ENCODE assay signal across 8 cellular contexts in the genomic region with DNA sequence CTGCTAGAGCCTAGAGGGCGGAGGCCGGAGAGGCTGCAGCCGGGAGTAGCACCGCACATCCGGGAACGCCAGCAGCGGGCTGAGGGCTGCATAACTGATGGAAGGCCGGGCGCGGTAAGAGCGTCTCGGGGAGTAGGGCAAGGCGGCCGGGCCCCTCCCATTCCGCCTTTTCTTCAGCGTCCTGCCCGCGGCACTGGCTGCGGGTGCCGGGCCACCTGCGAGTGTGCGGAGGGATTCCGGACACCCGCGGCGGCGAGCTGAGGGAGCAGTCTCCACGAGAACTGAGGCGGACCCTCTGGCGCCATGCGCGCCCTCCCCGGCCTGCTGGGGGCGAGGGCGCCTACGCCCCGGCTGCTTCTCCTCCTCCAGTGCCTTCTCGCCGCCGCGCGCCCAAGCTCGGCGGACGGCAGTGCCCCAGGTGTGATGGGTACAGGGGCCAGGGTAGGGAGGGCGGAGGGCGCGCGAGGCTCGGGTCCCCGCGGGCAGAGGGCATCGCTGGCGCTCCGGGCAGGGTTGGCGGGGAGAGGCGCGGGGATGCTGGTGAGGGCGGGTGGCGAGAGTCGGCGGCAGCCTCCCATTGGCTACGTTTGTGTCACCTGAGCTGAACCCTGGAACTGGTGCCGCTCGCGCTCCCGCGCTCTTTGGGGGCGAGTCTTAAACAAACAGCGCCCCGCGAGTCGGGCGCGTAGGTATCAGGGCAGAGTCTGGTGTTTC.
DNase-seq lines count a peak whose midpoint lies in the region; ATAC-seq and TF ChIP-seq lines count a peak whose summit lies in the region.

No MANE protein-coding gene starts in this region.

- peak overlapping the region; percentile 97 for H3K4me3 Mint-ChIP-seq in CD4-positive, alpha-beta T cell
- peak overlapping the region; percentile 93 for H3K4me3 Mint-ChIP-seq in glutamatergic neuron (ENCODE audit: unreplicated experiment)

- H2AFZ ChIP-seq in PC-9, result peak overlapping the region; percentile 91
- peak overlapping the region; percentile 75 for H2AFZ ChIP-seq in parathyroid adenoma

- POLR2A ChIA-PET in CD4-positive, alpha-beta T cell (lab: Charles Lee), result interaction anchor here (0.6 to 2.8 kb wide), 11 partner anchors 10 to 335 kb away, joined by 3 to 38 read pairs (median 4); a partner anchor contains a TSS
- POLR2A ChIA-PET in PC-9 (lab: Charles Lee; ENCODE audit: unreplicated experiment), result interaction anchor here (0.6 kb wide), 1 partner anchor 108 kb away, joined by 8 read pairs; no protein-coding TSS in a partner anchor

- peaks cover 5% of the 10 kb centered on the region for H3K36me3 Mint-ChIP-seq in CD4-positive, alpha-beta T cell (ENCODE audit: low read depth)
- no peaks in the 10 kb centered on the region for H3K36me3 Mint-ChIP-seq in glutamatergic neuron (ENCODE audit: unreplicated experiment)

- peak; percentile 27 for TF ChIP-seq CTCF in CD4-positive, alpha-beta T cell (IDR thresholded peaks at IDR 0.05)
- TF ChIP-seq CTCF in PC-9 (conservative IDR thresholded peaks at IDR 0.05) (no peak), glutamatergic neuron (IDR thresholded peaks at IDR 0.05; ENCODE audit: partially characterized antibody, unreplicated experiment) (no peak), parathyroid adenoma (IDR thresholded peaks at IDR 0.05) (no peak), transverse colon (IDR thresholded peaks at IDR 0.05) (no peak)

- H3K9me3 Mint-ChIP-seq in CD4-positive, alpha-beta T cell, result no peaks in the 10 kb centered on the region
- peaks cover 7% of the 10 kb centered on the region for H3K9me3 Mint-ChIP-seq in glutamatergic neuron (ENCODE audit: unreplicated experiment)

- WGBS in transverse colon (ENCODE audit: low coverage in 1 of 2), 2 donors, result 24 to 40% methylated on average over 2 to 26 of the region's 75 CpGs

- H3K4me1 ChIP-seq in PC-9 (replicated peaks; ENCODE audit: insufficient read depth) (peaks cover 11% of the 10 kb centered on the region; the same call in 1 of the 2 replicates), parathyroid adenoma (no peaks in the 10 kb centered on the region), transverse colon (peaks cover 0 to 9% (median 2%) of the 10 kb centered on the region in 4 donors)

- peak overlapping the region; percentile 83 for H3K27ac Mint-ChIP-seq in CD4-positive, alpha-beta T cell
- H3K27ac Mint-ChIP-seq in glutamatergic neuron (ENCODE audit: unreplicated experiment), result peak overlapping the region; percentile 80

- peak; percentile 86 for ATAC-seq in CD4-positive, alpha-beta T cell (ENCODE audit: poor library complexity)
- ATAC-seq in HG03354 (IDR thresholded peaks at IDR 0.05; ENCODE audit: poor library complexity, severe bottlenecking, unreplicated experiment) (peak; percentile 67), GM19035 (IDR thresholded peaks at IDR 0.05; ENCODE audit: unreplicated experiment) (no peak)

- DNase-seq in CD4-positive, alpha-beta T cell, result peak; percentile 71 to 85 (median 78)
- peak; percentile 57 to 74 for DNase-seq in PC-9
- peak; percentile 65 for DNase-seq in activated gamma-delta T cell (lab: John Stamatoyannopoulos, UW)
- DNase-seq in glutamatergic neuron, result peak; percentile 82
- peak; percentile 58 for DNase-seq in transverse colon

- peaks cover 74% of the 10 kb centered on the region for H3K4me1 Mint-ChIP-seq in CD4-positive, alpha-beta T cell (ENCODE audit: low read depth)
- peaks cover 2% of the 10 kb centered on the region for H3K4me1 Mint-ChIP-seq in glutamatergic neuron (ENCODE audit: low read depth, unreplicated experiment)

- no peaks in the 10 kb centered on the region for H3K36me3 ChIP-seq in PC-9 (ENCODE audit: low read depth)
- no peaks in the 10 kb centered on the region for H3K36me3 ChIP-seq in parathyroid adenoma (ENCODE audit: control insufficient read depth, insufficient read depth, low read length)
- H3K36me3 ChIP-seq in transverse colon, result no peaks in the 10 kb centered on the region

- peak overlapping the region; percentile 81 for H3K27ac ChIP-seq in CD4-positive, alpha-beta T cell (ENCODE audit: low read depth, low read length)
- no peak overlapping the region for H3K27ac ChIP-seq in PC-9
- no peak overlapping the region for H3K27ac ChIP-seq in parathyroid adenoma
- peak overlapping the region; percentile 34 to 72 (median 58) for H3K27ac ChIP-seq in transverse colon

- BruUV-seq in PC-9 (replicated peaks; lab: Mats Ljungman, UMichigan), result TSS peak; percentile 77

- H3K9me3 ChIP-seq in CD4-positive, alpha-beta T cell (ENCODE audit: control insufficient read depth, low read length), result no peaks in the 10 kb centered on the region
- H3K9me3 ChIP-seq in PC-9 (ENCODE audit: insufficient read depth, low read depth), result no peaks in the 10 kb centered on the region
- H3K9me3 ChIP-seq in parathyroid adenoma (ENCODE audit: control insufficient read depth, low read length), result no peaks in the 10 kb centered on the region
- no peaks in the 10 kb centered on the region for H3K9me3 ChIP-seq in transverse colon

- peak overlapping the region; percentile 90 for H3K4me3 ChIP-seq in PC-9
- H3K4me3 ChIP-seq in parathyroid adenoma (ENCODE audit: low read depth, low read length), result peak overlapping the region; percentile 47
- H3K4me3 ChIP-seq in transverse colon, result peak overlapping the region in 3 of 4 donors; percentile 26 to 50 (median 32)

- no peaks in the 10 kb centered on the region for H3K27me3 Mint-ChIP-seq in CD4-positive, alpha-beta T cell
- peaks cover 3% of the 10 kb centered on the region for H3K27me3 Mint-ChIP-seq in glutamatergic neuron (ENCODE audit: unreplicated experiment)

- in situ Hi-C loops in transverse colon (cut with MboI; ENCODE audit: low pct_ligation_motif_present in 1 of 4, low pct_unique_long_range_greater_than_20kb in 1 of 4, low sequenced_read_pairs in 3 of 4), result no loop called here

- intact Hi-C loops in CD4-positive, alpha-beta T cell (cut with DNase I, micrococcal nuclease), result loop anchor here (2.0 to 10.0 kb wide), 4 partner anchors 32 to 76 kb away; no protein-coding TSS in a partner anchor
- intact Hi-C loops in PC-9 (cut with micrococcal nuclease; ENCODE audit: unreplicated experiment) (loop anchor here (5.0 to 10.0 kb wide), 2 partner anchors 72 to 104 kb away; no protein-coding TSS in a partner anchor), transverse colon (cut with DNase I; ENCODE audit: low total_unique reads) (no loop called here)

- H3K27me3 ChIP-seq in CD4-positive, alpha-beta T cell (ENCODE audit: control insufficient read depth, insufficient read depth, low read length), result no peaks in the 10 kb centered on the region
- H3K27me3 ChIP-seq in PC-9 (ENCODE audit: insufficient read depth, low read depth) (no peaks in the 10 kb centered on the region), parathyroid adenoma (ENCODE audit: control insufficient read depth, insufficient read depth, low read length) (no peaks in the 10 kb centered on the region), transverse colon (peaks cover 19% of the 10 kb centered on the region)

- H3K4me2 ChIP-seq in PC-9 (peak overlapping the region; percentile 89), parathyroid adenoma (ENCODE audit: low read length) (peak overlapping the region; percentile 79)

- peak; percentile 34 for TF ChIP-seq POLR2A in transverse colon (IDR thresholded peaks at IDR 0.05)

- H3F3A ChIP-seq in PC-9 (ENCODE audit: insufficient read depth, low read depth), result no peaks in the 10 kb centered on the region

- CTCF ChIA-PET in CD4-positive, alpha-beta T cell (lab: Charles Lee), result interaction anchor here (0.6 to 1.3 kb wide), 3 partner anchors 10 to 38 kb away, joined by 4 read pairs; no protein-coding TSS in a partner anchor
- CTCF ChIA-PET in PC-9 (lab: Charles Lee), result interaction anchor here (0.6 kb wide), 1 partner anchor 45 kb away, joined by 5 read pairs; no protein-coding TSS in a partner anchor

- no peaks in the 10 kb centered on the region for H3K9me2 ChIP-seq in PC-9 (ENCODE audit: insufficient read depth)

- H4K20me1 ChIP-seq in PC-9 (ENCODE audit: insufficient read depth), result no peaks in the 10 kb centered on the region

- TF ChIP-seq EP300 in transverse colon (IDR thresholded peaks at IDR 0.05; ENCODE audit: low read depth), result no peak

- H3K9ac ChIP-seq in parathyroid adenoma, result no peak overlapping the region

- H3K79me2 ChIP-seq in PC-9 (ENCODE audit: low read depth) (no peaks in the 10 kb centered on the region), parathyroid adenoma (no peaks in the 10 kb centered on the region)

Comparison
In these comparisons a context has a peak if more than half of its experiments do, and no peak if none do; other contexts are left out.
1. H3K27ac ChIP-seq: peak in CD4-positive, alpha-beta T cell (single experiment) and transverse colon (4 of 4); none in PC-9 (single experiment) and parathyroid adenoma (single experiment).
2. H3K4me3 ChIP-seq: peak in every context shown above with its lines; median percentile 90 in PC-9; 47 in parathyroid adenoma; 32 in transverse colon.
3. Peak in every context shown above with its lines, with median percentiles within 50 percentile points of each other: DNase-seq.